In the genomic region with DNA sequence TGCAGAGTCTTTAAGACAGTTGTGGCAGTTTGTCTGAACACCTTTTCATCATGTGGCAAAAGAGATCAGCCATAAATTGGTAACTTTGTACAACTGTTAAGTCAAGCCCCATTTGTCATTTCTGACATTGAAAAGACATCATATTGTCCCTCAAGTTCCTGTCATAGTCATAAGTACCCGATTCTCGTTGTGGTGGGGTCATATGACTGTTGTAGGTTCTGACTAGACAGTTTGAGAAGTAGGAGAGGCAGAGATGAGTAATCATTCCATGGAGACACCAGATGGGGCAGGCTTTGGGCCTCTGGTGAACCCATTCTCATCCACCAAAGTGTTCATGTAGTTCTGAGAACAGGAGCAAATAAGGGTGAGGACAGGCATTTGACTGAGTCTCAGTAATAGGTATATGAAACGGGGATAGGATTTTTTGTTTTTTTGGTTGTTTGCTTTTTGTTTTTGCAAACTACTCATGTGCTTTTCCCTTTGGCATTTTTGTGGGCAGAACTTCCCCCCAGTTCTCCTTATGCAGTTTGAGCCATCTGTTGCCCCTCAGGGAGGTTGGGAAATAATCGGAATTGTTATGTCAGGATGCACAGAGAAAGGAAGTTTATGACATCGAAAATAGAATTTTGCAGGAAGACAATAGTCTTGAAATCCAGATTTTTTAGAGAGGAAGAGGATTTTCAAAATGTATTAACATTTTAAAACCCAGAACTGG, we compare ENCODE assay signal across 12 cellular contexts.
A peak's percentile ranks its signal among the peaks of the same experiment; 100 is the strongest.
DNase-seq lines count a peak whose midpoint lies in the region; ATAC-seq and TF ChIP-seq lines count a peak whose summit lies in the region.
"Had no signal": no experiment of that assay in that cellular context is flagged by ENCODE, and none has a peak within 500 bp of the region (broad histone marks: within the 10 kb centered on the region; RNA-seq: fewer than 3 reads in every experiment).

No MANE protein-coding gene starts in this region.

- CTCF ChIA-PET in activated CD4-positive, alpha-beta T cell treated with anti-CD3 and anti-CD28 coated beads for 36 hours (lab: Charles Lee) = no interaction called here
- CTCF ChIA-PET in activated CD4-positive, alpha-beta T cell treated with anti-CD3 and anti-CD28 coated beads, Interleukin-2, amount 10 ng/mL, durations not matched to agents 7 days and 5 days (lab: Charles Lee) = no interaction called here

- WGBS in psoas muscle, 3 donors = 72 to 78% (median 74%) methylated on average over 5 of the region's 5 CpGs

- H3K4me1 ChIP-seq in psoas muscle = no peaks in the 10 kb centered on the region

- H3K9me3 ChIP-seq in psoas muscle = no peaks in the 10 kb centered on the region

- H3K27me3 ChIP-seq in psoas muscle (ENCODE audit: insufficient read depth in 3 of 3, low read length in 2 of 3) = no peaks in the 10 kb centered on the region
- H3K27me3 ChIP-seq: brain microvascular endothelial cell had no signal

- intact Hi-C loops in activated CD4-positive, alpha-beta T cell treated with anti-CD3 and anti-CD28 coated beads for 36 hours (cut with DNase I, micrococcal nuclease) = no loop called here
- intact Hi-C loops in psoas muscle (cut with DNase I) = no loop called here

- peak overlapping the region; percentile 9 for H3K27ac Mint-ChIP-seq in activated CD4-positive, alpha-beta T cell treated with anti-CD3 and anti-CD28 coated beads for 36 hours
- no peak overlapping the region for H3K27ac Mint-ChIP-seq in activated CD4-positive, alpha-beta T cell treated with anti-CD3 and anti-CD28 coated beads, Interleukin-2, amount 10 ng/mL, durations not matched to agents 7 days and 5 days
- H3K27ac Mint-ChIP-seq in nephron = peak overlapping the region in 2 of 3 experiments; percentile 9 to 17
- H3K27ac Mint-ChIP-seq: WTC11 had no signal

- peaks cover 8% of the 10 kb centered on the region for H3K27me3 Mint-ChIP-seq in activated CD4-positive, alpha-beta T cell treated with anti-CD3 and anti-CD28 coated beads for 36 hours
- H3K27me3 Mint-ChIP-seq in activated CD4-positive, alpha-beta T cell treated with anti-CD3 and anti-CD28 coated beads, Interleukin-2, amount 10 ng/mL, durations not matched to agents 7 days and 5 days = peaks cover 2% of the 10 kb centered on the region
- no peaks in the 10 kb centered on the region for H3K27me3 Mint-ChIP-seq in nephron (ENCODE audit: low read depth)

- POLR2A ChIA-PET in activated CD4-positive, alpha-beta T cell treated with anti-CD3 and anti-CD28 coated beads for 36 hours (lab: Charles Lee) = no interaction called here
- POLR2A ChIA-PET in activated CD4-positive, alpha-beta T cell treated with anti-CD3 and anti-CD28 coated beads, Interleukin-2, amount 10 ng/mL, durations not matched to agents 7 days and 5 days (lab: Charles Lee) = no interaction called here

- no peak overlapping the region for H3K27ac ChIP-seq in psoas muscle
- H3K27ac ChIP-seq: brain microvascular endothelial cell, PC-9 had no signal

- H3K4me3 ChIP-seq in psoas muscle = no peak overlapping the region
- H3K4me3 ChIP-seq: PC-9 had no signal

- peak; percentile 97 for ATAC-seq in activated CD4-positive, alpha-beta T cell treated with anti-CD3 and anti-CD28 coated beads for 36 hours
- ATAC-seq in GM19395 (IDR thresholded peaks at IDR 0.05; ENCODE audit: unreplicated experiment) = peak; percentile 49
- ATAC-seq in psoas muscle = no peak
- ATAC-seq: WTC11 had no signal

- peak; percentile 66 for DNase-seq in activated CD4-positive, alpha-beta T cell treated with anti-CD3 and anti-CD28 coated beads for 36 hours
- DNase-seq in activated CD4-positive, alpha-beta T cell treated with anti-CD3 and anti-CD28 coated beads, Interleukin-2, amount 10 ng/mL, durations not matched to agents 7 days and 5 days = no peak
- DNase-seq in OCI-M1 (lab: John Stamatoyannopoulos, UW) = peak; percentile 40
- DNase-seq in central memory CD4-positive, alpha-beta T cell = no peak
- no peak for DNase-seq in psoas muscle
- DNase-seq in NCI-H526 (lab: John Stamatoyannopoulos, UW) = no peak
- DNase-seq: brain microvascular endothelial cell, NCI-H1048, PC-9 had no signal

- peaks cover 2% of the 10 kb centered on the region for H3K9me3 Mint-ChIP-seq in activated CD4-positive, alpha-beta T cell treated with anti-CD3 and anti-CD28 coated beads for 36 hours (ENCODE audit: low read depth)
- peaks cover 4% of the 10 kb centered on the region for H3K9me3 Mint-ChIP-seq in activated CD4-positive, alpha-beta T cell treated with anti-CD3 and anti-CD28 coated beads, Interleukin-2, amount 10 ng/mL, durations not matched to agents 7 days and 5 days
- no peaks in the 10 kb centered on the region for H3K9me3 Mint-ChIP-seq in nephron

- H3K4me1 Mint-ChIP-seq in activated CD4-positive, alpha-beta T cell treated with anti-CD3 and anti-CD28 coated beads for 36 hours = peaks cover 8% of the 10 kb centered on the region
- peaks cover 2% of the 10 kb centered on the region for H3K4me1 Mint-ChIP-seq in activated CD4-positive, alpha-beta T cell treated with anti-CD3 and anti-CD28 coated beads, Interleukin-2, amount 10 ng/mL, durations not matched to agents 7 days and 5 days
- H3K4me1 Mint-ChIP-seq in nephron = peaks cover 60% of the 10 kb centered on the region
- H3K4me1 Mint-ChIP-seq: WTC11 had no signal

- peaks cover 2% of the 10 kb centered on the region for H3K36me3 Mint-ChIP-seq in activated CD4-positive, alpha-beta T cell treated with anti-CD3 and anti-CD28 coated beads for 36 hours (ENCODE audit: low read depth)
- no peaks in the 10 kb centered on the region for H3K36me3 Mint-ChIP-seq in activated CD4-positive, alpha-beta T cell treated with anti-CD3 and anti-CD28 coated beads, Interleukin-2, amount 10 ng/mL, durations not matched to agents 7 days and 5 days (ENCODE audit: low read depth)
- H3K36me3 Mint-ChIP-seq in nephron (ENCODE audit: low read depth) = no peaks in the 10 kb centered on the region
- H3K36me3 Mint-ChIP-seq: WTC11 had no signal

- no peak overlapping the region for H3K4me3 Mint-ChIP-seq in activated CD4-positive, alpha-beta T cell treated with anti-CD3 and anti-CD28 coated beads for 36 hours
- H3K4me3 Mint-ChIP-seq in activated CD4-positive, alpha-beta T cell treated with anti-CD3 and anti-CD28 coated beads, Interleukin-2, amount 10 ng/mL, durations not matched to agents 7 days and 5 days = no peak overlapping the region
- no peak overlapping the region for H3K4me3 Mint-ChIP-seq in nephron
- H3K4me3 Mint-ChIP-seq: WTC11 had no signal

- H3K36me3 ChIP-seq in psoas muscle (ENCODE audit: insufficient read depth in 1 of 2, low read depth in 1 of 2) = no peaks in the 10 kb centered on the region
- H3K36me3 ChIP-seq: brain microvascular endothelial cell had no signal

- TF ChIP-seq CTCF in nephron (IDR thresholded peaks at IDR 0.05; ENCODE audit: unreplicated experiment in 3 of 3) (no peak), psoas muscle (IDR thresholded peaks at IDR 0.05) (no peak)

Comparison
In these comparisons a context has a peak if more than half of its experiments do, and no peak if none do; other contexts are left out.
1. DNase-seq: peak in activated CD4-positive, alpha-beta T cell treated with anti-CD3 and anti-CD28 coated beads for 36 hours (single experiment) and OCI-M1 (single experiment); none in activated CD4-positive, alpha-beta T cell treated with anti-CD3 and anti-CD28 coated beads, Interleukin-2, amount 10 ng/mL, durations not matched to agents 7 days and 5 days (single experiment), central memory CD4-positive, alpha-beta T cell (single experiment), psoas muscle (0 of 2) and NCI-H526 (0 of 2).
2. ATAC-seq: peak in activated CD4-positive, alpha-beta T cell treated with anti-CD3 and anti-CD28 coated beads for 36 hours (single experiment) and GM19395 (single experiment); none in psoas muscle (0 of 4).